In genomic region chr12:2642896-2643425, GRCh38 we compare ENCODE assay signal across 22 cellular contexts.
DNase-seq lines count a peak whose midpoint lies in the region; ATAC-seq and TF ChIP-seq lines count a peak whose summit lies in the region.
"Had no signal": no experiment of that assay in that cellular context is flagged by ENCODE, and none has a peak within 500 bp of the region (broad histone marks: within the 10 kb centered on the region; RNA-seq: fewer than 3 reads in every experiment).

No MANE protein-coding gene starts in this region.

- H3K36me3 ChIP-seq in upper lobe of right lung (no peaks in the 10 kb centered on the region), gastrocnemius medialis (no peaks in the 10 kb centered on the region)

- H3K4me3 ChIP-seq in upper lobe of right lung (no peak overlapping the region), gastrocnemius medialis (no peak overlapping the region)
- H3K4me3 ChIP-seq: A549 had no signal

- H3K27me3 Mint-ChIP-seq in activated naive CD4-positive, alpha-beta T cell treated with anti-CD3 and anti-CD28 coated beads, Interleukin-2, amount 10 ng/mL, durations not matched to agents 7 days and 5 days: peaks cover 54% of the 10 kb centered on the region
- H3K27me3 Mint-ChIP-seq in activated naive CD8-positive, alpha-beta T cell treated with anti-CD3 and anti-CD28 coated beads, Interleukin-2, amount 10 ng/mL, durations not matched to agents 7 days and 5 days: peaks cover 34% of the 10 kb centered on the region

- H3K36me3 Mint-ChIP-seq in activated naive CD4-positive, alpha-beta T cell treated with anti-CD3 and anti-CD28 coated beads, Interleukin-2, amount 10 ng/mL, durations not matched to agents 7 days and 5 days: no peaks in the 10 kb centered on the region
- no peaks in the 10 kb centered on the region for H3K36me3 Mint-ChIP-seq in activated naive CD8-positive, alpha-beta T cell treated with anti-CD3 and anti-CD28 coated beads, Interleukin-2, amount 10 ng/mL, durations not matched to agents 7 days and 5 days

- intact Hi-C loops in upper lobe of right lung (cut with DNase I): no loop called here
- intact Hi-C loops in gastrocnemius medialis (cut with DNase I; ENCODE audit: low total_unique reads): no loop called here

- TF ChIP-seq POLR2A in gastrocnemius medialis (IDR thresholded peaks at IDR 0.05): no peak

- H3K9me3 Mint-ChIP-seq in activated naive CD4-positive, alpha-beta T cell treated with anti-CD3 and anti-CD28 coated beads, Interleukin-2, amount 10 ng/mL, durations not matched to agents 7 days and 5 days: no peaks in the 10 kb centered on the region
- no peaks in the 10 kb centered on the region for H3K9me3 Mint-ChIP-seq in activated naive CD8-positive, alpha-beta T cell treated with anti-CD3 and anti-CD28 coated beads, Interleukin-2, amount 10 ng/mL, durations not matched to agents 7 days and 5 days

- in situ Hi-C loops in gastrocnemius medialis (cut with MboI; ENCODE audit: low sequenced_read_pairs in 4 of 4): no loop called here

- no peak for TF ChIP-seq CTCF in upper lobe of right lung (IDR thresholded peaks at IDR 0.05)
- TF ChIP-seq CTCF in gastrocnemius medialis (IDR thresholded peaks at IDR 0.05 in 4 of 5, conservative IDR thresholded peaks at IDR 0.05 in 1 of 5): no peak

- no peaks in the 10 kb centered on the region for H3K27me3 ChIP-seq in upper lobe of right lung
- peaks cover 0 to 9% (median 2%) of the 10 kb centered on the region in 3 donors for H3K27me3 ChIP-seq in gastrocnemius medialis

- H3K27ac ChIP-seq in upper lobe of right lung: no peak overlapping the region
- H3K27ac ChIP-seq in gastrocnemius medialis: no peak overlapping the region
- H3K27ac ChIP-seq: A549, RWPE1 had no signal

- DNase-seq in activated naive CD4-positive, alpha-beta T cell treated with anti-CD3 and anti-CD28 coated beads, Interleukin-2, amount 10 ng/mL, durations not matched to agents 7 days and 5 days: peak; percentile 9
- DNase-seq in activated naive CD4-positive, alpha-beta T cell treated with anti-CD3 and anti-CD28 coated beads, Interleukin-2, amount 50 U/mL, for 16 hours: no peak
- no peak for DNase-seq in activated naive CD8-positive, alpha-beta T cell treated with anti-CD3 and anti-CD28 coated beads, Interleukin-2, amount 10 ng/mL, durations not matched to agents 7 days and 5 days
- DNase-seq in mesenteric fat pad (ENCODE audit: low spot score) (peak; percentile 79), upper lobe of right lung (peak; percentile 15), gastrocnemius medialis (no peak)
- DNase-seq in activated CD4-positive, alpha-beta T cell treated with anti-CD3 and anti-CD28 coated beads for 48 hours: no peak
- DNase-seq: DMS53; GDM1; GOT3; HCEC 1CT; KBM-7; NCI-H1105 treated with DMSO at 0.1 percent for 48 hours; NCI-H2029 treated with DMSO at 0.1 percent for 48 hours; NCI-H226; NCI-H510A treated with DMSO at 0.1 percent for 48 hours; NCI-H748 treated with DMSO at 0.1 percent for 48 hours; NK-92 treated with Interleukin-12 subunit alpha and Interleukin-12 subunit beta, amount 100 ng/mL, for 24 hours; SIG-M5 had no signal

- no peak for ATAC-seq in activated naive CD8-positive, alpha-beta T cell treated with anti-CD3 and anti-CD28 coated beads, Interleukin-2, amount 10 ng/mL, durations not matched to agents 7 days and 5 days (ENCODE audit: low read depth)
- ATAC-seq in upper lobe of right lung (no peak), gastrocnemius medialis (no peak)
- ATAC-seq: A549 had no signal

- no peak overlapping the region for H3K4me3 Mint-ChIP-seq in activated naive CD4-positive, alpha-beta T cell treated with anti-CD3 and anti-CD28 coated beads, Interleukin-2, amount 10 ng/mL, durations not matched to agents 7 days and 5 days
- H3K4me3 Mint-ChIP-seq in activated naive CD8-positive, alpha-beta T cell treated with anti-CD3 and anti-CD28 coated beads, Interleukin-2, amount 10 ng/mL, durations not matched to agents 7 days and 5 days: peak overlapping the region; percentile 50
- H3K4me3 Mint-ChIP-seq: B cell had no signal

- no peak overlapping the region for H3K27ac Mint-ChIP-seq in activated naive CD4-positive, alpha-beta T cell treated with anti-CD3 and anti-CD28 coated beads, Interleukin-2, amount 10 ng/mL, durations not matched to agents 7 days and 5 days
- H3K27ac Mint-ChIP-seq in activated naive CD8-positive, alpha-beta T cell treated with anti-CD3 and anti-CD28 coated beads, Interleukin-2, amount 10 ng/mL, durations not matched to agents 7 days and 5 days: no peak overlapping the region
- H3K27ac Mint-ChIP-seq: B cell had no signal

- H3K9me3 ChIP-seq in upper lobe of right lung (no peaks in the 10 kb centered on the region), gastrocnemius medialis (no peaks in the 10 kb centered on the region)
- H3K9me3 ChIP-seq: A549 had no signal

- H3K4me1 Mint-ChIP-seq in activated naive CD4-positive, alpha-beta T cell treated with anti-CD3 and anti-CD28 coated beads, Interleukin-2, amount 10 ng/mL, durations not matched to agents 7 days and 5 days: peaks cover 15% of the 10 kb centered on the region
- peaks cover 22% of the 10 kb centered on the region for H3K4me1 Mint-ChIP-seq in activated naive CD8-positive, alpha-beta T cell treated with anti-CD3 and anti-CD28 coated beads, Interleukin-2, amount 10 ng/mL, durations not matched to agents 7 days and 5 days
- H3K4me1 Mint-ChIP-seq: B cell had no signal

- POLR2A ChIA-PET in activated naive CD8-positive, alpha-beta T cell treated with anti-CD3 and anti-CD28 coated beads, Interleukin-2, amount 10 ng/mL, durations not matched to agents 7 days and 5 days (lab: Charles Lee): no interaction called here

- CTCF ChIA-PET in activated naive CD4-positive, alpha-beta T cell treated with anti-CD3 and anti-CD28 coated beads, Interleukin-2, amount 10 ng/mL, durations not matched to agents 7 days and 5 days (lab: Charles Lee): no interaction called here

- H3K4me1 ChIP-seq in upper lobe of right lung (peaks cover 3% of the 10 kb centered on the region), gastrocnemius medialis (no peaks in the 10 kb centered on the region)

Comparison
In these comparisons a context has a peak if more than half of its experiments do, and no peak if none do; other contexts are left out.
1. DNase-seq: peak in activated naive CD4-positive, alpha-beta T cell treated with anti-CD3 and anti-CD28 coated beads, Interleukin-2, amount 10 ng/mL, durations not matched to agents 7 days and 5 days (single experiment), mesenteric fat pad (single experiment) and upper lobe of right lung (single experiment); none in activated naive CD4-positive, alpha-beta T cell treated with anti-CD3 and anti-CD28 coated beads, Interleukin-2, amount 50 U/mL, for 16 hours (single experiment), activated naive CD8-positive, alpha-beta T cell treated with anti-CD3 and anti-CD28 coated beads, Interleukin-2, amount 10 ng/mL, durations not matched to agents 7 days and 5 days (single experiment), activated CD4-positive, alpha-beta T cell treated with anti-CD3 and anti-CD28 coated beads for 48 hours (single experiment) and gastrocnemius medialis (0 of 2).